In genomic region chrX:11792461-11793421, GRCh38 we compare ENCODE assay signal across 8 cellular contexts. TPM values are rescaled to one million over a fixed set of nuclear protein-coding genes. Genes with fewer than 3 reads are reported as not detected.
DNase-seq lines count a peak whose midpoint lies in the region; ATAC-seq and TF ChIP-seq lines count a peak whose summit lies in the region.

No MANE protein-coding gene starts in this region.

- ATAC-seq in GM21515 (IDR thresholded peaks at IDR 0.05; ENCODE audit: unreplicated experiment) = peak; percentile 86

- no peaks in the 10 kb centered on the region for H3K36me3 ChIP-seq in Karpas-422 (ENCODE audit: insufficient read depth, low read length)
- no peaks in the 10 kb centered on the region for H3K36me3 ChIP-seq in adrenal gland (replicated peaks in 1 of 2)

- peak overlapping the region; percentile 14 for H3K4me2 ChIP-seq in Karpas-422 (ENCODE audit: low read depth, low read length, poor library complexity, severe bottlenecking)

- H3K79me2 ChIP-seq in Karpas-422 (ENCODE audit: low read length) = no peaks in the 10 kb centered on the region

- H2AFZ ChIP-seq in Karpas-422 (ENCODE audit: low read length) = no peak overlapping the region

- no peak for TF ChIP-seq POLR2A in adrenal gland (IDR thresholded peaks at IDR 0.05)

- no peak for TF ChIP-seq CTCF in GM10248 (IDR thresholded peaks at IDR 0.05; ENCODE audit: control extremely low read depth, extremely low read depth, low read depth, missing control alignments)
- TF ChIP-seq CTCF in adrenal gland (IDR thresholded peaks at IDR 0.05) = no peak

- intact Hi-C loops in adrenal gland (cut with DNase I) = no loop called here

- H3K9ac ChIP-seq in Karpas-422 (ENCODE audit: low read length) = no peak overlapping the region

- peak; percentile 59 for DNase-seq in GM10248 (ENCODE audit: extremely low spot score)
- DNase-seq in Karpas-422 = peak; percentile 52
- DNase-seq in activated T-helper 1 cell treated with Interleukin-2 at 50 U/mL for 16 hours (ENCODE audit: low read depth) = peak; percentile 22
- DNase-seq in stimulated activated CD4-positive, alpha-beta T cell treated with anti-CD3 and anti-CD28 coated beads, TNF-alpha, amount 100 ng/mL, for 1 hour (ENCODE audit: low read depth in 3 of 3, low spot score in 1 of 3) = peak; percentile 13 to 27 (median 19)
- DNase-seq in adrenal gland = no peak
- DNase-seq in SIG-M5 treated with dmso at 0.1 percent for 504 hours (lab: John Stamatoyannopoulos, UW; ENCODE audit: unreplicated experiment) = no peak
- no peak for DNase-seq in kidney glomerular epithelial cell (lab: John Stamatoyannopoulos, UW)

- no peaks in the 10 kb centered on the region for H3K27me3 ChIP-seq in Karpas-422 (ENCODE audit: low read length)
- peaks cover 7% of the 10 kb centered on the region for H3K27me3 ChIP-seq in adrenal gland

- no peaks in the 10 kb centered on the region for H4K20me1 ChIP-seq in Karpas-422 (ENCODE audit: insufficient read depth, low read depth, low read length)

- H3K4me3 ChIP-seq in Karpas-422 (ENCODE audit: low read length) (no peak overlapping the region), adrenal gland (no peak overlapping the region)

- 50 to 69% (median 63%) methylated on average over 7 to 8 of the region's 8 CpGs for WGBS in adrenal gland, 4 donors

- peaks cover 10% of the 10 kb centered on the region for H3K4me1 ChIP-seq in Karpas-422 (ENCODE audit: low read length)
- no peaks in the 10 kb centered on the region for H3K4me1 ChIP-seq in adrenal gland (replicated peaks in 1 of 2)

- no peaks in the 10 kb centered on the region for H3K9me2 ChIP-seq in Karpas-422 (replicated peaks; ENCODE audit: insufficient read depth, low read length)

- POLR2A ChIA-PET in GM10248 (lab: Yijun Ruan, JAX) = no interaction called here

- CTCF ChIA-PET in GM10248 (lab: Yijun Ruan, JAX) = interaction anchor here (1.0 kb wide), 2 partner anchors 16 to 22 kb away, joined by 3 read pairs; no protein-coding TSS in a partner anchor

- H3K27ac ChIP-seq in Karpas-422 (ENCODE audit: low read length) = no peak overlapping the region
- no peak overlapping the region for H3K27ac ChIP-seq in adrenal gland

- H3K9me3 ChIP-seq in Karpas-422 (ENCODE audit: low read length) (no peaks in the 10 kb centered on the region), adrenal gland (replicated peaks in 1 of 3) (no peaks in the 10 kb centered on the region)

RNA-seq across cellular contexts. Expression of gene MSL3, which starts 34.7 kb away (rescaled TPM):
- 36.6 and 69.2 TPM in 2 replicates for total RNA-seq in Karpas-422 (2014; rRNA removed; shearing (Covaris generic); ENCODE audit: low replicate concordance)
- 10 to 100 TPM; 12.0 to 31.9 (median 18.7) TPM for total RNA-seq in adrenal gland
- polyA plus RNA-seq in adrenal gland = 10 to 100 TPM; 20.0 to 43.7 (median 22.0) TPM

Comparison
In these comparisons a context has a peak if more than half of its experiments do, and no peak if none do; other contexts are left out.
1. DNase-seq: peak in GM10248 (single experiment), Karpas-422 (single experiment), activated T-helper 1 cell treated with Interleukin-2 at 50 U/mL for 16 hours (single experiment) and stimulated activated CD4-positive, alpha-beta T cell treated with anti-CD3 and anti-CD28 coated beads, TNF-alpha, amount 100 ng/mL, for 1 hour (3 of 3); none in adrenal gland (0 of 7), SIG-M5 treated with dmso at 0.1 percent for 504 hours (single experiment) and kidney glomerular epithelial cell (single experiment).